Comparison of ENCODE assay signal across 8 cellular contexts in the genomic region with DNA sequence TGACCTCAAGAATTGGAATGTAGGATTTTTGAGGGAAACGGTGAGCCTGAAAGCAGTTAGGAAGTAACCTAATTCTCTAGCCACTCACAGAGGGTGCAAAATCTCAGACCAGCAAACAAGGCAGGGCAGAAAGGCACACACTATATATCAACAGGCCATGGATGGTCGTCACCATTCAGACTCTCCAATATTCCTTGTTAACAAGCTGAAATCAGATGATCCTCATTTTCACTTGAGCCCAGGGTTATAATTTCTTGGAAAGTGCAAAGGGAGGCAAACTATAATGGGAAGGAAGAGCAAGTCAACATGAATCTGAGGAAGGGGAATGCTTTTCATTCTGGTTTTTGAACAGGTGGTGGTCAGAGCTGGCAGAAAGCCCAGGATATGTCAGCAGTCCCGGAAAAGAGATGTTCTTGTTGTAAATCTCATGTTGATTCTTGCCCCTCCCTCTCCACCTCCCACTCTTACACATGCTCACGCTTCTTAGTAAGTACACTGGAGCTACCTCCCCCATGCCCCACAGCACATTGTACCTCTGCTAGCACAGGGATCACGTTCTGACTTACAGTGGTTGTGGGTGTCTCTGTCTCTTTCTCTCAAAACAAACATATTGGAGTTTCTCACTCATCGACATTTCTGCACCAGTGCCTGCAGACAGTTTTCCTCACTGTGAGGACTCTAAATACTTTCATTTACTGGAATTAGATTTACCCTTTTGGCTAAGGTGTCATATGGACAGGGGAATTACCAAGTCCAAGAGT.
DNase-seq lines count a peak whose midpoint lies in the region; ATAC-seq, FAIRE-seq and TF ChIP-seq lines count a peak whose summit lies in the region.

No MANE protein-coding gene starts in this region.

- H3K27ac Mint-ChIP-seq in CD4-positive, alpha-beta T cell: peak overlapping the region; percentile 71
- peak overlapping the region; percentile 89 for H3K27ac Mint-ChIP-seq in activated naive CD8-positive, alpha-beta T cell treated with anti-CD3 and anti-CD28 coated beads for 36 hours
- H3K27ac Mint-ChIP-seq in naive thymus-derived CD4-positive, alpha-beta T cell: peak overlapping the region; percentile 66 to 89 (median 80)

- no peak for FAIRE-seq in urothelium cell line (lab: Jason Lieb, UNC)

- no peak overlapping the region for H3K4me3 ChIP-seq in naive thymus-derived CD4-positive, alpha-beta T cell (ENCODE audit: low read length)

- H3K27ac ChIP-seq in CD4-positive, alpha-beta T cell (ENCODE audit: low read depth, low read length): no peak overlapping the region
- H3K27ac ChIP-seq in naive thymus-derived CD4-positive, alpha-beta T cell (ENCODE audit: low read depth, low read length): no peak overlapping the region

- intact Hi-C loops in CD4-positive, alpha-beta T cell (cut with DNase I, micrococcal nuclease): no loop called here
- intact Hi-C loops in naive thymus-derived CD4-positive, alpha-beta T cell (cut with micrococcal nuclease): loop anchor here (1.0 to 5.0 kb wide), 3 partner anchors 21 to 59 kb away; no protein-coding TSS in a partner anchor

- ATAC-seq in CD4-positive, alpha-beta T cell (ENCODE audit: poor library complexity): peak; percentile 75
- ATAC-seq in GM19452 (IDR thresholded peaks at IDR 0.05; ENCODE audit: unreplicated experiment) (peak; percentile 53), HG03565 (IDR thresholded peaks at IDR 0.05; ENCODE audit: unreplicated experiment) (peak; percentile 37)
- peak; percentile 54 for ATAC-seq in naive thymus-derived CD4-positive, alpha-beta T cell

- H3K36me3 Mint-ChIP-seq in CD4-positive, alpha-beta T cell (ENCODE audit: low read depth): no peaks in the 10 kb centered on the region
- H3K36me3 Mint-ChIP-seq in activated naive CD8-positive, alpha-beta T cell treated with anti-CD3 and anti-CD28 coated beads for 36 hours: peaks cover 16% of the 10 kb centered on the region
- peaks cover 3 to 28% (median 7%) of the 10 kb centered on the region in 5 donors for H3K36me3 Mint-ChIP-seq in naive thymus-derived CD4-positive, alpha-beta T cell

- peaks cover 5% of the 10 kb centered on the region for H3K9me3 Mint-ChIP-seq in CD4-positive, alpha-beta T cell
- H3K9me3 Mint-ChIP-seq in activated naive CD8-positive, alpha-beta T cell treated with anti-CD3 and anti-CD28 coated beads for 36 hours: peaks cover 22% of the 10 kb centered on the region
- H3K9me3 Mint-ChIP-seq in naive thymus-derived CD4-positive, alpha-beta T cell: peaks cover 8 to 22% (median 11%) of the 10 kb centered on the region in 11 donors

- no peak for TF ChIP-seq CTCF in CD4-positive, alpha-beta T cell (IDR thresholded peaks at IDR 0.05)

- POLR2A ChIA-PET in CD4-positive, alpha-beta T cell (lab: Charles Lee): interaction anchor here (1.3 kb wide), 1 partner anchor 65 kb away, joined by 3 read pairs; no protein-coding TSS in a partner anchor
- POLR2A ChIA-PET in naive thymus-derived CD4-positive, alpha-beta T cell (lab: Charles Lee): interaction anchor here (0.9 to 1.2 kb wide), 2 partner anchors 21 to 48 kb away, joined by 4 to 5 read pairs; no protein-coding TSS in a partner anchor

- no peaks in the 10 kb centered on the region for H3K36me3 ChIP-seq in naive thymus-derived CD4-positive, alpha-beta T cell (ENCODE audit: control insufficient read depth in 2 of 3, insufficient read depth in 3 of 3, low read length in 3 of 3)

- H3K4me3 Mint-ChIP-seq in CD4-positive, alpha-beta T cell: peak overlapping the region; percentile 10
- H3K4me3 Mint-ChIP-seq in activated naive CD8-positive, alpha-beta T cell treated with anti-CD3 and anti-CD28 coated beads for 36 hours: peak overlapping the region; percentile 19
- H3K4me3 Mint-ChIP-seq in naive thymus-derived CD4-positive, alpha-beta T cell: peak overlapping the region; percentile 44 to 72 (median 56)

- peaks cover 40 to 51% of the 10 kb centered on the region in 2 donors for H3K4me1 ChIP-seq in naive thymus-derived CD4-positive, alpha-beta T cell (ENCODE audit: control insufficient read depth in 2 of 2, insufficient read depth in 2 of 2, low read length in 2 of 2)

- peaks cover 71% of the 10 kb centered on the region for H3K4me1 Mint-ChIP-seq in CD4-positive, alpha-beta T cell (ENCODE audit: low read depth)
- H3K4me1 Mint-ChIP-seq in activated naive CD8-positive, alpha-beta T cell treated with anti-CD3 and anti-CD28 coated beads for 36 hours: peaks cover 56% of the 10 kb centered on the region
- peaks cover 47 to 65% (median 59%) of the 10 kb centered on the region in 7 donors for H3K4me1 Mint-ChIP-seq in naive thymus-derived CD4-positive, alpha-beta T cell

- DNase-seq in CD4-positive, alpha-beta T cell: peak in 3 of 10 experiments; percentile 5 to 18 (median 5)
- DNase-seq in NOMO-1 (lab: John Stamatoyannopoulos, UW; ENCODE audit: unreplicated experiment in 2 of 2) (peak; percentile 34 to 50), urothelium cell line (ENCODE audit: low spot score) (peak; percentile 54), T-helper 9 cell (no peak)
- DNase-seq in activated naive CD8-positive, alpha-beta T cell treated with anti-CD3 and anti-CD28 coated beads for 36 hours: peak; percentile 45
- DNase-seq in naive thymus-derived CD4-positive, alpha-beta T cell: peak in 4 of 9 donors; percentile 29 to 39 (median 32)

- H3K27me3 ChIP-seq in CD4-positive, alpha-beta T cell (ENCODE audit: control insufficient read depth, insufficient read depth, low read length): no peaks in the 10 kb centered on the region
- no peaks in the 10 kb centered on the region for H3K27me3 ChIP-seq in naive thymus-derived CD4-positive, alpha-beta T cell (ENCODE audit: control insufficient read depth in 2 of 2, insufficient read depth in 2 of 2, low read length in 2 of 2)

- CTCF ChIA-PET in CD4-positive, alpha-beta T cell (lab: Charles Lee): no interaction called here
- CTCF ChIA-PET in naive thymus-derived CD4-positive, alpha-beta T cell (lab: Charles Lee): interaction anchor here (0.6 kb wide), 1 partner anchor 26 kb away, joined by 5 read pairs; no protein-coding TSS in a partner anchor

- H3K27me3 Mint-ChIP-seq in CD4-positive, alpha-beta T cell: no peaks in the 10 kb centered on the region
- no peaks in the 10 kb centered on the region for H3K27me3 Mint-ChIP-seq in activated naive CD8-positive, alpha-beta T cell treated with anti-CD3 and anti-CD28 coated beads for 36 hours
- H3K27me3 Mint-ChIP-seq in naive thymus-derived CD4-positive, alpha-beta T cell: no peaks in the 10 kb centered on the region

- H3K9me3 ChIP-seq in CD4-positive, alpha-beta T cell (ENCODE audit: control insufficient read depth, low read length): peaks cover 8% of the 10 kb centered on the region
- H3K9me3 ChIP-seq in naive thymus-derived CD4-positive, alpha-beta T cell (ENCODE audit: control insufficient read depth in 2 of 3, low read length in 3 of 3): no peaks in the 10 kb centered on the region

Comparison
In these comparisons a context has a peak if more than half of its experiments do, and no peak if none do; other contexts are left out.
1. intact Hi-C loops: an anchor here in naive thymus-derived CD4-positive, alpha-beta T cell (1.0 to 5.0 kb wide); none called in CD4-positive, alpha-beta T cell.